In the genomic region with DNA sequence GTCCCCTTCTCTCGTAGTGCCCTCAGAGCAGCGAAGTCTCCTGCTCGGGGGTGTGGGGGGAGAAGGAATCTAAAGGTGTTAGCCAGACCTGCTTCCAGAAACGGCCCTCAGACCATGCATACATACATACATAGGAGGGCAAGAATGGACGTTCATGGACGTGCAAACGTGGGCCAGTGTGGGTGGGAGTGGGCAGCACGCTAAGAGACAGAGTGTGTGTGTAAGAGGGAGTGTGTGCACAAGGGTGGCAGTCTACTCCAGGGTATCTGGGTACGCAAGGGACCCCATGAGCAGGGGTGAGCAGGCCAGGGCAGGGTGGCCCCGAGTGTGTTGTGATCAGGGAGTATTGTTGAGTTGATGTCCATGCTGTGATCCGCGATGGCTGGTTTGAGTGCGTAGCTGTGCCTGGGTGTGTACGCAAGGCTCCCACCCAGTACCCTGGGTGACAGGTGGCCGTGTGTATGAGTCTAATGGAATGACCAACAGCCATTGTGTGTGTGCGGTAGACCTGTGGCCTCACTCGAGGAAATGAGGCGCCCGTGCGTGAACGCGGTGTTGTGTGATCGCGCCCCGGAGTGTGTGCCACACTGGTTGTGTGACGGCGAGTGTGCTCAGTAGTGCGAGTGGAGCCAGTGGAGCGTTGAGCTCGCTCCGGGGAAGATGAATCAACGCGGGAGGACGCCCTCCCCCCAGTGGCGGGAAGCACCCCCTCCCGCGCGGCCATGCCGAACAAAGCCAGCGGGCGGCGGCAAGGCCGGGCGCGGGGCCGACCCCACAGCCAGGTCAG, we compare ENCODE assay signal across 8 cellular contexts. TPM values are rescaled to one million over a fixed set of nuclear protein-coding genes. Genes with fewer than 3 reads are reported as not detected.
DNase-seq lines count a peak whose midpoint lies in the region; ATAC-seq and TF ChIP-seq lines count a peak whose summit lies in the region.

No MANE protein-coding gene starts in this region.

- H3K4me1 Mint-ChIP-seq in activated CD8-positive, alpha-beta memory T cell treated with anti-CD3 and anti-CD28 coated beads, Interleukin-2, amount 10 ng/mL, durations not matched to agents 7 days and 5 days: peaks cover 13% of the 10 kb centered on the region
- H3K4me1 Mint-ChIP-seq in glutamatergic neuron (ENCODE audit: low read depth, unreplicated experiment): peaks cover 23% of the 10 kb centered on the region

- no peaks in the 10 kb centered on the region for H3K9me3 ChIP-seq in spleen

- H3K27ac Mint-ChIP-seq in activated CD8-positive, alpha-beta memory T cell treated with anti-CD3 and anti-CD28 coated beads, Interleukin-2, amount 10 ng/mL, durations not matched to agents 7 days and 5 days: peak overlapping the region; percentile 55
- H3K27ac Mint-ChIP-seq in glutamatergic neuron (ENCODE audit: unreplicated experiment): peak overlapping the region; percentile 97

- no peak for DNase-seq in activated CD8-positive, alpha-beta memory T cell treated with anti-CD3 and anti-CD28 coated beads, Interleukin-2, amount 10 ng/mL, durations not matched to agents 7 days and 5 days
- no peak for DNase-seq in activated CD8-positive, alpha-beta memory T cell treated with anti-CD3 and anti-CD28 coated beads for 24 hours
- peak; percentile 18 to 21 for DNase-seq in activated CD4-positive, alpha-beta T cell treated with anti-CD3 and anti-CD28 coated beads, Interleukin-2, amount 50 U/mL, for 4 hours
- DNase-seq in glutamatergic neuron (no peak), spleen (no peak), mucosa of gallbladder (ENCODE audit: low spot score) (no peak), T-helper 9 cell (no peak)

- intact Hi-C loops in spleen (cut with DNase I; ENCODE audit: low total_unique reads): no loop called here

- no peak for ATAC-seq in activated CD8-positive, alpha-beta memory T cell treated with anti-CD3 and anti-CD28 coated beads, Interleukin-2, amount 10 ng/mL, durations not matched to agents 7 days and 5 days
- ATAC-seq in HG03139 (IDR thresholded peaks at IDR 0.05; ENCODE audit: unreplicated experiment): peak; percentile 28

- TF ChIP-seq CTCF in glutamatergic neuron (IDR thresholded peaks at IDR 0.05; ENCODE audit: partially characterized antibody, unreplicated experiment): no peak
- TF ChIP-seq CTCF in spleen (IDR thresholded peaks at IDR 0.05 in 8 of 11, conservative IDR thresholded peaks at IDR 0.05 in 3 of 11): no peak

- peaks cover 0 to 55% (median 7%) of the 10 kb centered on the region in 7 donors for H3K27me3 ChIP-seq in spleen (replicated peaks in 1 of 7)

- CTCF ChIA-PET in activated CD8-positive, alpha-beta memory T cell treated with anti-CD3 and anti-CD28 coated beads, Interleukin-2, amount 10 ng/mL, durations not matched to agents 7 days and 5 days (lab: Charles Lee): no interaction called here

- no peaks in the 10 kb centered on the region for H3K36me3 Mint-ChIP-seq in activated CD8-positive, alpha-beta memory T cell treated with anti-CD3 and anti-CD28 coated beads, Interleukin-2, amount 10 ng/mL, durations not matched to agents 7 days and 5 days
- H3K36me3 Mint-ChIP-seq in glutamatergic neuron (ENCODE audit: unreplicated experiment): peaks cover under 1% of the 10 kb centered on the region

- H3K4me1 ChIP-seq in spleen: peaks cover 0 to 23% (median 15%) of the 10 kb centered on the region in 6 donors

- peak overlapping the region; percentile 80 for H3K4me3 Mint-ChIP-seq in activated CD8-positive, alpha-beta memory T cell treated with anti-CD3 and anti-CD28 coated beads, Interleukin-2, amount 10 ng/mL, durations not matched to agents 7 days and 5 days
- H3K4me3 Mint-ChIP-seq in glutamatergic neuron (ENCODE audit: unreplicated experiment): peak overlapping the region; percentile 98

- peak overlapping the region in 1 of 8 donors; percentile 55 for H3K27ac ChIP-seq in spleen

- peak overlapping the region; percentile 58 to 89 (median 76) for H3K4me3 ChIP-seq in spleen

- WGBS in spleen, 5 donors: 27 to 79% (median 32%) methylated on average over 12 to 46 of the region's 46 CpGs

- H3K27me3 Mint-ChIP-seq in activated CD8-positive, alpha-beta memory T cell treated with anti-CD3 and anti-CD28 coated beads, Interleukin-2, amount 10 ng/mL, durations not matched to agents 7 days and 5 days: peaks cover 36% of the 10 kb centered on the region
- peaks cover 7% of the 10 kb centered on the region for H3K27me3 Mint-ChIP-seq in glutamatergic neuron (ENCODE audit: unreplicated experiment)

- no peaks in the 10 kb centered on the region for H3K36me3 ChIP-seq in spleen

- no peaks in the 10 kb centered on the region for H3K9me3 Mint-ChIP-seq in activated CD8-positive, alpha-beta memory T cell treated with anti-CD3 and anti-CD28 coated beads, Interleukin-2, amount 10 ng/mL, durations not matched to agents 7 days and 5 days (ENCODE audit: low read depth)
- peaks cover 10% of the 10 kb centered on the region for H3K9me3 Mint-ChIP-seq in glutamatergic neuron (ENCODE audit: unreplicated experiment)

- TF ChIP-seq POLR2A in spleen (IDR thresholded peaks at IDR 0.05): no peak

RNA-seq across cellular contexts. Expression of a gene that starts 0.8 kb away (rescaled TPM):
- total RNA-seq in activated CD8-positive, alpha-beta memory T cell treated with anti-CD3 and anti-CD28 coated beads, Interleukin-2, amount 10 ng/mL, durations not matched to agents 7 days and 5 days: 1 to 10 TPM; 2.5 to 3.4 TPM
- total RNA-seq in glutamatergic neuron (ENCODE audit: unreplicated experiment) (72.3 TPM), spleen (1 to 10 TPM in 4 of 7 donors, under 1 TPM in 3; 0.52 to 1.3 (median 1.1) TPM), mucosa of gallbladder (1.1 TPM)
- under 1 TPM; 0.13 to 0.48 (median 0.46) TPM for polyA plus RNA-seq in spleen

RNA-seq across cellular contexts. Expression of a gene that starts 21.2 kb away (rescaled TPM):
- total RNA-seq in activated CD8-positive, alpha-beta memory T cell treated with anti-CD3 and anti-CD28 coated beads, Interleukin-2, amount 10 ng/mL, durations not matched to agents 7 days and 5 days: not detected
- total RNA-seq in glutamatergic neuron (ENCODE audit: unreplicated experiment) (3.7 TPM), spleen (not detected), mucosa of gallbladder (0.14 TPM)
- under 1 TPM; 0.19 to 0.41 (median 0.33) TPM for polyA plus RNA-seq in spleen

RNA-seq across cellular contexts. Expression of a gene that starts 21.3 kb away (rescaled TPM):
- not detected for total RNA-seq in activated CD8-positive, alpha-beta memory T cell treated with anti-CD3 and anti-CD28 coated beads, Interleukin-2, amount 10 ng/mL, durations not matched to agents 7 days and 5 days
- total RNA-seq in glutamatergic neuron (ENCODE audit: unreplicated experiment) (not detected), spleen (not detected), mucosa of gallbladder (not detected)
- polyA plus RNA-seq in spleen: not detected

RNA-seq across cellular contexts. Expression of a gene that starts 38.2 kb away (rescaled TPM):
- 10 to 100 TPM; 31.5 to 39.2 TPM for total RNA-seq in activated CD8-positive, alpha-beta memory T cell treated with anti-CD3 and anti-CD28 coated beads, Interleukin-2, amount 10 ng/mL, durations not matched to agents 7 days and 5 days
- 97.2 TPM for total RNA-seq in glutamatergic neuron (ENCODE audit: unreplicated experiment)
- 10 to 100 TPM; 18.4 to 36.4 (median 24.1) TPM for total RNA-seq in spleen
- polyA plus RNA-seq in spleen: 10 to 100 TPM; 15.3 to 33.3 (median 22.6) TPM
- total RNA-seq in mucosa of gallbladder: 47.6 TPM

RNA-seq across cellular contexts. Expression of a gene that starts 60.0 kb away (rescaled TPM):
- 1 to 10 TPM in 1 of 2 experiments, under 1 TPM in 1; 0.56 to 1.6 TPM for total RNA-seq in activated CD8-positive, alpha-beta memory T cell treated with anti-CD3 and anti-CD28 coated beads, Interleukin-2, amount 10 ng/mL, durations not matched to agents 7 days and 5 days
- total RNA-seq in glutamatergic neuron (ENCODE audit: unreplicated experiment) (0.29 TPM), spleen (1 to 10 TPM in 1 of 7 donors, under 1 TPM in 4, not detected in 2; 0.17 to 1.4 (median 0.54) TPM), mucosa of gallbladder (65.7 TPM)
- under 1 TPM; 0.02 to 0.26 (median 0.10) TPM for polyA plus RNA-seq in spleen

Comparison
In these comparisons a context has a peak if more than half of its experiments do, and no peak if none do; other contexts are left out.
1. DNase-seq: peak in activated CD4-positive, alpha-beta T cell treated with anti-CD3 and anti-CD28 coated beads, Interleukin-2, amount 50 U/mL, for 4 hours (2 of 2); none in activated CD8-positive, alpha-beta memory T cell treated with anti-CD3 and anti-CD28 coated beads, Interleukin-2, amount 10 ng/mL, durations not matched to agents 7 days and 5 days (single experiment), activated CD8-positive, alpha-beta memory T cell treated with anti-CD3 and anti-CD28 coated beads for 24 hours (single experiment), glutamatergic neuron (single experiment), spleen (single experiment), mucosa of gallbladder (single experiment) and T-helper 9 cell (single experiment).
2. RNA of a gene that starts 0.8 kb away (total RNA-seq): 72.3 TPM in glutamatergic neuron (single experiment); 2.5 to 3.4 TPM in activated CD8-positive, alpha-beta memory T cell treated with anti-CD3 and anti-CD28 coated beads, Interleukin-2, amount 10 ng/mL, durations not matched to agents 7 days and 5 days, 1.1 TPM in mucosa of gallbladder (single experiment) and 0.52 to 1.3 TPM in spleen; every median in the first group is over 10 times any median in the second.